15 cellular contexts compared by ENCODE assay signal in genomic region chr16:13070268-13070667, GRCh38.
A peak's percentile ranks its signal among the peaks of the same experiment; 100 is the strongest.
DNase-seq lines count a peak whose midpoint lies in the region; ATAC-seq lines count a peak whose summit lies in the region.
"Had no signal": no experiment of that assay in that cellular context is flagged by ENCODE, and none has a peak within 500 bp of the region (broad histone marks: within the 10 kb centered on the region; RNA-seq: fewer than 3 reads in every experiment).

No MANE protein-coding gene starts in this region.

- ATAC-seq in HG03521 (IDR thresholded peaks at IDR 0.05; ENCODE audit: unreplicated experiment): no peak
- ATAC-seq: activated T-cell treated with anti-CD3 and anti-CD28 coated beads, Interleukin-2, amount 50 U/mL, for 4 hours; natural killer cell; stimulated activated naive B cell treated with anti-CD40 and anti-IgM and Interleukin-4, amounts not matched to agents 10 μg/mL and 1 μg/mL and 100 μg/mL, for 72 hours had no signal

- no peak overlapping the region for H3K27ac ChIP-seq in substantia nigra (ENCODE audit: low read depth, low read length, poor library complexity, severe bottlenecking)
- H3K27ac ChIP-seq: skin epidermis had no signal

- in situ Hi-C loops in ACHN (cut with HindIII; ENCODE audit: low pct_ligation_motif_present, low pct_unique_long_range_greater_than_20kb, low sequenced_read_pairs): no loop called here

- peak; percentile 14 for DNase-seq in NCI-H748 (lab: John Stamatoyannopoulos, UW; ENCODE audit: unreplicated experiment)
- no peak for DNase-seq in NCI-H748 treated with DMSO at 0.1 percent for 48 hours (lab: John Stamatoyannopoulos, UW)
- DNase-seq in cerebellum (ENCODE audit: low spot score): peak; percentile 21
- DNase-seq in islet precursor cell: peak; percentile 70
- peak in 36 of 49 donors; percentile 1 to 82 (median 16) for DNase-seq in substantia nigra (lab: John Stamatoyannopoulos, UW)
- no peak for DNase-seq in NK-92 (lab: John Stamatoyannopoulos, UW; ENCODE audit: unreplicated experiment)
- no peak for DNase-seq in ACHN
- DNase-seq: activated CD4-positive, alpha-beta T cell treated with anti-CD3 and anti-CD28 coated beads for 4 hours; activated T-cell treated with anti-CD3 and anti-CD28 coated beads, Interleukin-2, amount 50 U/mL, for 4 hours; glutamatergic neuron; IMR-90; natural killer cell; stimulated activated naive B cell treated with anti-CD40 and anti-IgM and Interleukin-4, amounts not matched to agents 10 μg/mL and 1 μg/mL and 100 μg/mL, for 72 hours had no signal

Comparison
In these comparisons a context has a peak if more than half of its experiments do, and no peak if none do; other contexts are left out.
1. DNase-seq: peak in NCI-H748 (single experiment), cerebellum (single experiment), islet precursor cell (single experiment) and substantia nigra (36 of 49); none in NCI-H748 treated with DMSO at 0.1 percent for 48 hours (single experiment), NK-92 (single experiment) and ACHN (single experiment).